8 cellular contexts compared by ENCODE assay signal in genomic region chr9:128819716-128820664, GRCh38.
DNase-seq lines count a peak whose midpoint lies in the region; ATAC-seq lines count a peak whose summit lies in the region.

No MANE protein-coding gene starts in this region.

- ATAC-seq in HG02981 (IDR thresholded peaks at IDR 0.05; ENCODE audit: unreplicated experiment) (no peak), HG03460 (IDR thresholded peaks at IDR 0.05; ENCODE audit: unreplicated experiment) (no peak), GM21723 (IDR thresholded peaks at IDR 0.05; ENCODE audit: unreplicated experiment) (no peak)

- no peaks in the 10 kb centered on the region for H3K9me3 ChIP-seq in mucosa of rectum (ENCODE audit: control insufficient read depth in 2 of 2, low read length in 2 of 2)

- H3K9ac ChIP-seq in mucosa of rectum (ENCODE audit: low read depth in 1 of 2, low read length in 2 of 2): no peak overlapping the region

- peak; percentile 1 for DNase-seq in GM04504 (ENCODE audit: low read depth)
- peak; percentile 78 for DNase-seq in NCI-H748 (lab: John Stamatoyannopoulos, UW; ENCODE audit: unreplicated experiment)
- no peak for DNase-seq in HPDE6-E6E7 (ENCODE audit: extremely low spot score)

- peaks cover 14 to 15% of the 10 kb centered on the region in 2 donors for H3K4me1 ChIP-seq in mucosa of rectum (ENCODE audit: control insufficient read depth in 2 of 2, insufficient read depth in 2 of 2, low read length in 2 of 2)

- peaks cover 24 to 27% of the 10 kb centered on the region in 2 donors for H3K36me3 ChIP-seq in mucosa of rectum (ENCODE audit: control insufficient read depth in 2 of 2, insufficient read depth in 2 of 2, low read length in 2 of 2)

- H3K27ac ChIP-seq in cingulate gyrus (ENCODE audit: low read depth, low read length) (peak overlapping the region; percentile 41), mucosa of rectum (ENCODE audit: low read depth in 2 of 2, low read length in 2 of 2) (no peak overlapping the region)

- no peaks in the 10 kb centered on the region for H3K27me3 ChIP-seq in mucosa of rectum (ENCODE audit: control insufficient read depth in 2 of 2, insufficient read depth in 2 of 2, low read length in 2 of 2)

- H3K4me3 ChIP-seq in mucosa of rectum (ENCODE audit: low read length in 2 of 2): peak overlapping the region; percentile 63 to 82
